In the genomic region with DNA sequence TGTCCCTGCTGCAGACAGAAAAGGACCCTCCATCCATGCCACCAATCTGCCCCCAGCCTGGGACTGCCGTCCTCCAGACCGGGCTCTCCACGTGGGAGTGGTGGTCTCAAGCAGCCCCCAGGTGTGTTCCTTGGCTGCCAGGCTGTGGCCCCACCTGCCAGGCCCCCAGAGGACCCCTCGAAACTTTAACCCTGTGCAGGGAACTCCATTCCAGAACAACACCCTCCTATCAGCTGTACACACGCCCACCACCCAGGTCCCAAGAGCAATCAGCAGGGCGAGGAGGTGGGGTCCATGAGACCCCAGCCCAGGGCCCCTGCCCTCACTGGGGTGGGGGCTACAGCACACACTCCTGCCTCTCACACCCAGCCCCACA, we compare ENCODE assay signal across 17 cellular contexts. TPM values are rescaled to one million over a fixed set of nuclear protein-coding genes. Genes with fewer than 3 reads are reported as not detected.
DNase-seq lines count a peak whose midpoint lies in the region; ATAC-seq and TF ChIP-seq lines count a peak whose summit lies in the region.
"Had no signal": no experiment of that assay in that cellular context is flagged by ENCODE, and none has a peak within 500 bp of the region (broad histone marks: within the 10 kb centered on the region; RNA-seq: fewer than 3 reads in every experiment).

No MANE protein-coding gene starts in this region.

- H3K27me3 Mint-ChIP-seq in stimulated activated naive CD8-positive, alpha-beta T cell treated with anti-CD3 and anti-CD28 coated beads, Interleukin-15, Interleukin-2, amounts not matched to agents 100 ng/mL and 50 ng/mL, for 24 hours, result peaks cover 5% of the 10 kb centered on the region
- H3K27me3 Mint-ChIP-seq in T-cell, result peaks cover 0 to 15% of the 10 kb centered on the region in 2 donors
- H3K27me3 Mint-ChIP-seq in glutamatergic neuron (ENCODE audit: unreplicated experiment), result peaks cover 17% of the 10 kb centered on the region

- peak overlapping the region; percentile 93 for H3K27ac Mint-ChIP-seq in stimulated activated naive CD8-positive, alpha-beta T cell treated with anti-CD3 and anti-CD28 coated beads, Interleukin-15, Interleukin-2, amounts not matched to agents 100 ng/mL and 50 ng/mL, for 24 hours
- no peak overlapping the region for H3K27ac Mint-ChIP-seq in T-cell
- H3K27ac Mint-ChIP-seq in glutamatergic neuron (ENCODE audit: unreplicated experiment), result no peak overlapping the region

- intact Hi-C loops in left ventricle myocardium inferior (cut with micrococcal nuclease), result no loop called here

- H3K27ac ChIP-seq in left ventricle myocardium inferior (replicated peaks), result no peak overlapping the region
- H3K27ac ChIP-seq: HL-60, neutrophil, thyroid gland had no signal

- H3K36me3 Mint-ChIP-seq in stimulated activated naive CD8-positive, alpha-beta T cell treated with anti-CD3 and anti-CD28 coated beads, Interleukin-15, Interleukin-2, amounts not matched to agents 100 ng/mL and 50 ng/mL, for 24 hours (ENCODE audit: low read depth), result peaks cover 19% of the 10 kb centered on the region
- H3K36me3 Mint-ChIP-seq in T-cell, result no peaks in the 10 kb centered on the region
- H3K36me3 Mint-ChIP-seq in glutamatergic neuron (ENCODE audit: unreplicated experiment), result no peaks in the 10 kb centered on the region

- H3K9me3 ChIP-seq in left ventricle myocardium inferior (replicated peaks), result no peaks in the 10 kb centered on the region
- H3K9me3 ChIP-seq: neutrophil, thyroid gland had no signal

- H3K4me3 Mint-ChIP-seq in stimulated activated naive CD8-positive, alpha-beta T cell treated with anti-CD3 and anti-CD28 coated beads, Interleukin-15, Interleukin-2, amounts not matched to agents 100 ng/mL and 50 ng/mL, for 24 hours, result peak overlapping the region; percentile 90
- peak overlapping the region; percentile 25 to 77 (median 53) for H3K4me3 Mint-ChIP-seq in T-cell
- H3K4me3 Mint-ChIP-seq in glutamatergic neuron (ENCODE audit: unreplicated experiment), result peak overlapping the region; percentile 85

- H3K36me3 ChIP-seq in left ventricle myocardium inferior, result no peaks in the 10 kb centered on the region
- H3K36me3 ChIP-seq: neutrophil, thyroid gland had no signal

- peaks cover 25% of the 10 kb centered on the region for H3K27me3 ChIP-seq in left ventricle myocardium inferior (ENCODE audit: low read depth)
- H3K27me3 ChIP-seq: thyroid gland had no signal

- no peak for DNase-seq in stimulated activated naive CD8-positive, alpha-beta T cell treated with anti-CD3 and anti-CD28 coated beads, Interleukin-15, Interleukin-2, amounts not matched to agents 100 U/mL and 50 U/mL, for 24 hours
- DNase-seq in T-cell (no peak), glutamatergic neuron (no peak), COR-L47 (lab: John Stamatoyannopoulos, UW) (no peak), NK-92 (lab: John Stamatoyannopoulos, UW; ENCODE audit: unreplicated experiment) (no peak), left ventricle myocardium inferior (no peak), NCI-H345 (lab: John Stamatoyannopoulos, UW) (no peak)
- DNase-seq: DND-41; effector CD8-positive, alpha-beta T cell; NCI-H187 treated with DMSO at 0.1 percent for 48 hours; stimulated activated CD4-positive, alpha-beta T cell treated with anti-CD3 and anti-CD28 coated beads, Interleukin-4, amount 100 ng/mL, for 24 hours; thyroid gland had no signal

- peaks cover 37% of the 10 kb centered on the region for H3K4me1 ChIP-seq in left ventricle myocardium inferior

- CTCF ChIA-PET in T-cell (lab: Charles Lee), result no interaction called here

- POLR2A ChIA-PET in T-cell (lab: Charles Lee), result no interaction called here

- H3K4me3 ChIP-seq in left ventricle myocardium inferior, result no peak overlapping the region
- H3K4me3 ChIP-seq: thyroid gland had no signal

- H3K4me1 Mint-ChIP-seq in stimulated activated naive CD8-positive, alpha-beta T cell treated with anti-CD3 and anti-CD28 coated beads, Interleukin-15, Interleukin-2, amounts not matched to agents 100 ng/mL and 50 ng/mL, for 24 hours (ENCODE audit: low read depth), result peaks cover 37% of the 10 kb centered on the region
- H3K4me1 Mint-ChIP-seq in T-cell (peaks cover 5 to 7% (median 6%) of the 10 kb centered on the region in 3 donors), glutamatergic neuron (ENCODE audit: low read depth, unreplicated experiment) (peaks cover 18% of the 10 kb centered on the region)

- TF ChIP-seq CTCF in glutamatergic neuron (IDR thresholded peaks at IDR 0.05; ENCODE audit: partially characterized antibody, unreplicated experiment) (no peak), left ventricle myocardium inferior (IDR thresholded peaks at IDR 0.05; ENCODE audit: borderline replicate concordance) (no peak)

- ATAC-seq in stimulated activated naive CD8-positive, alpha-beta T cell treated with anti-CD3 and anti-CD28 coated beads, Interleukin-15, Interleukin-2, amounts not matched to agents 100 U/mL and 50 U/mL, for 24 hours, result no peak
- no peak for ATAC-seq in T-cell (replicated peaks in 1 of 4)

- no peaks in the 10 kb centered on the region for H3K9me3 Mint-ChIP-seq in stimulated activated naive CD8-positive, alpha-beta T cell treated with anti-CD3 and anti-CD28 coated beads, Interleukin-15, Interleukin-2, amounts not matched to agents 100 ng/mL and 50 ng/mL, for 24 hours
- H3K9me3 Mint-ChIP-seq in T-cell, result no peaks in the 10 kb centered on the region
- H3K9me3 Mint-ChIP-seq in glutamatergic neuron (ENCODE audit: unreplicated experiment), result peaks cover 4% of the 10 kb centered on the region

RNA-seq across cellular contexts. Expression of a gene that starts 1.4 kb away (rescaled TPM):
- total RNA-seq in T-cell (10 to 100 TPM in 2 of 5 donors, 1 to 10 TPM in 2, under 1 TPM in 1; 0.93 to 15.4 (median 8.2) TPM), glutamatergic neuron (ENCODE audit: unreplicated experiment) (68.1 TPM), left ventricle myocardium inferior (3.8 TPM)

RNA-seq across cellular contexts. Expression of a gene that starts 8.2 kb away (rescaled TPM):
- 10 to 100 TPM; 10.6 to 24.8 (median 18.8) TPM for total RNA-seq in T-cell
- total RNA-seq in glutamatergic neuron (ENCODE audit: unreplicated experiment), result 30.6 TPM
- total RNA-seq in left ventricle myocardium inferior, result 24.3 TPM

RNA-seq across cellular contexts. Expression of a gene that starts 11.3 kb away (rescaled TPM):
- total RNA-seq in T-cell, result not detected
- 0.69 TPM for total RNA-seq in glutamatergic neuron (ENCODE audit: unreplicated experiment)
- total RNA-seq in left ventricle myocardium inferior, result 7.2 TPM
- total RNA-seq: H4, SK-MEL-5, thyroid gland had no signal

RNA-seq across cellular contexts. Expression of a gene that starts 17.7 kb away (rescaled TPM):
- 10 to 100 TPM; 54.3 to 96.2 (median 77.4) TPM for total RNA-seq in T-cell
- total RNA-seq in glutamatergic neuron (ENCODE audit: unreplicated experiment), result 38.7 TPM
- 8.5 TPM for total RNA-seq in left ventricle myocardium inferior

RNA-seq across cellular contexts. Expression of a gene that starts 24.5 kb away (rescaled TPM):
- total RNA-seq in T-cell, result 10 to 100 TPM; 24.5 to 55.2 (median 48.2) TPM
- 63.0 TPM for total RNA-seq in glutamatergic neuron (ENCODE audit: unreplicated experiment)
- 48.1 TPM for total RNA-seq in left ventricle myocardium inferior
